In genomic region chr3:57597240-57597972, GRCh38 we compare ENCODE assay signal across 8 cellular contexts. TPM values are rescaled to one million over a fixed set of nuclear protein-coding genes. Genes with fewer than 3 reads are reported as not detected.
DNase-seq lines count a peak whose midpoint lies in the region; ATAC-seq and TF ChIP-seq lines count a peak whose summit lies in the region.

Gene ARF4, minus strand, starts transcription at chr3:57597344. Its CDS starts 204 bp downstream, at chr3:57597140.

- intact Hi-C loops in T-helper 1 cell treated with Interleukin-12 subunit alpha and Interleukin-12 subunit beta and Interleukin-4 antibody, amounts not matched to agents 30 ng/mL and 1 ng/mL, for 36 hours (cut with micrococcal nuclease): loop anchor here (1.0 to 5.0 kb wide), 15 partner anchors 29 to 1040 kb away; partner anchors contain the start of genes ABHD6, ARHGEF3, CCDC66 and FLNB
- intact Hi-C loops in heart left ventricle (cut with DNase I): loop anchor here in 7 of 10 donors (1.0 to 5.0 kb wide), 8 partner anchors 40 to 160 kb away; partner anchors contain the start of genes PDE12 (in 5 of the 7), DENND6A (in 4 of the 7) and SLMAP (in 4 of the 7)

- peak; percentile 88 to 96 for TF ChIP-seq POLR2A in heart left ventricle (IDR thresholded peaks at IDR 0.05)

- H3K27me3 ChIP-seq in heart left ventricle: no peaks in the 10 kb centered on the region

- peak within 1 kb of the TSS; percentile 87 to 99 (median 98) for H3K27ac ChIP-seq in heart left ventricle

- DNase-seq in GM13976 (ENCODE audit: low spot score): peak; percentile 98
- peak; percentile 94 for DNase-seq in NCI-H146 treated with DMSO at 0.1 percent for 48 hours (lab: John Stamatoyannopoulos, UW; ENCODE audit: unreplicated experiment)
- peak; percentile 99 for DNase-seq in amniotic epithelial cell (ENCODE audit: low read depth)
- peak; percentile 99 to 100 (median 100) for DNase-seq in heart left ventricle
- DNase-seq in pons (ENCODE audit: low spot score): peak; percentile 99
- DNase-seq in type B pancreatic cell (ENCODE audit: extremely low spot score, unreplicated experiment): peak; percentile 100

- H3K9me3 ChIP-seq in heart left ventricle: no peaks in the 10 kb centered on the region

- in situ Hi-C loops in GM13976 (cut with MboI; ENCODE audit: low sequenced_read_pairs, unreplicated experiment): no loop called here

- H3K4me1 Mint-ChIP-seq in type B pancreatic cell (ENCODE audit: unreplicated experiment): peaks cover 29% of the 10 kb centered on the region

- H3K4me1 ChIP-seq in heart left ventricle: peaks cover 7 to 53% (median 49%) of the 10 kb centered on the region in 12 donors

- TF ChIP-seq CTCF in GM13976 (IDR thresholded peaks at IDR 0.05; ENCODE audit: borderline replicate concordance, control extremely low read depth, extremely low read depth, insufficient read depth, missing control alignments) (peak; percentile 47), heart left ventricle (IDR thresholded peaks at IDR 0.05) (peak in 7 of 12 donors; percentile 10 to 65 (median 42)), type B pancreatic cell (conservative IDR thresholded peaks at IDR 0.05) (no peak)

- peak; percentile 94 for ATAC-seq in HG02870 (IDR thresholded peaks at IDR 0.05; ENCODE audit: unreplicated experiment)
- ATAC-seq in heart left ventricle: peak; percentile 94 to 98 (median 96)

- no peaks in the 10 kb centered on the region for H3K27me3 Mint-ChIP-seq in type B pancreatic cell

- H3K36me3 ChIP-seq in heart left ventricle: peaks cover 0 to 21% (median 7%) of the 10 kb centered on the region in 9 donors

- H3K4me3 Mint-ChIP-seq in type B pancreatic cell: peak within 1 kb of the TSS; percentile 98

- H3K27ac Mint-ChIP-seq in type B pancreatic cell: peak within 1 kb of the TSS; percentile 99

- no peaks in the 10 kb centered on the region for H3K9me3 Mint-ChIP-seq in type B pancreatic cell

- H3K36me3 Mint-ChIP-seq in type B pancreatic cell: peaks cover 28% of the 10 kb centered on the region

- 0 to 1% (median 1%) methylated on average over 32 to 66 of the region's 66 CpGs for whole genome bisulfite sequencing in heart left ventricle, 4 donors

- H3K4me3 ChIP-seq in heart left ventricle: peak within 1 kb of the TSS; percentile 67 to 96 (median 83)

RNA-seq across cellular contexts. Expression of gene ARF4, which starts in this region (rescaled TPM):
- total RNA-seq in T-helper 1 cell treated with Interleukin-12 subunit alpha and Interleukin-12 subunit beta and Interleukin-4 antibody, amounts not matched to agents 30 ng/mL and 1 ng/mL, for 36 hours: 75.8 and 78.2 TPM in 2 replicates
- total RNA-seq in heart left ventricle: 10 to 100 TPM; 56.6 to 99.8 (median 74.6) TPM
- 100 to 1,000 TPM in 1 of 2 donors, 10 to 100 TPM in 1; 37.9 to 159 TPM for polyA plus RNA-seq in heart left ventricle
- total RNA-seq in type B pancreatic cell (ENCODE audit: low replicate concordance): 132 and 188 TPM in 2 replicates

Comparison
In these comparisons a context has a peak if more than half of its experiments do, and no peak if none do; other contexts are left out.
1. Peak in every context shown above with its lines: DNase-seq, ATAC-seq, H3K4me3 ChIP-seq and H3K27ac ChIP-seq.